Comparison of ENCODE assay signal across 12 cellular contexts in genomic region chr5:140821375-140822280, GRCh38. TPM values are rescaled to one million over a fixed set of nuclear protein-coding genes. Genes with fewer than 3 reads are reported as not detected.
A peak's percentile ranks its signal among the peaks of the same experiment; 100 is the strongest.
DNase-seq lines count a peak whose midpoint lies in the region; ATAC-seq and TF ChIP-seq lines count a peak whose summit lies in the region.
"Had no signal": no experiment of that assay in that cellular context is flagged by ENCODE, and none has a peak within 500 bp of the region (broad histone marks: within the 10 kb centered on the region; RNA-seq: fewer than 3 reads in every experiment).

PCDHA5 (plus strand) TSS chr5:140821613.

- H3K27me3 ChIP-seq in cardiac muscle cell (no peaks in the 10 kb centered on the region), esophagus muscularis mucosa (peaks cover 0 to 47% (median 5%) of the 10 kb centered on the region in 4 donors), subcutaneous abdominal adipose tissue (ENCODE audit: control insufficient read depth in 5 of 5, insufficient read depth in 4 of 5, low read length in 5 of 5) (peaks cover 0 to 10% (median 0%) of the 10 kb centered on the region in 5 donors), transverse colon (peaks cover 11% of the 10 kb centered on the region)
- H3K27me3 ChIP-seq: tibial nerve had no signal

- intact Hi-C loops in cardiac septum (cut with DNase I) = no loop called here
- intact Hi-C loops in esophagus muscularis mucosa (cut with DNase I) = no loop called here
- intact Hi-C loops in transverse colon (cut with DNase I; ENCODE audit: low total_unique reads) = no loop called here

- TF ChIP-seq CTCF in cardiac muscle cell (IDR thresholded peaks at IDR 0.05; ENCODE audit: low read depth, low read length) (peak; percentile 31), esophagus muscularis mucosa (IDR thresholded peaks at IDR 0.05) (peak in 1 of 3 experiments; percentile 40), transverse colon (IDR thresholded peaks at IDR 0.05) (peak in 1 of 5 experiments; percentile 23)

- no peak for ATAC-seq in HG02759 (IDR thresholded peaks at IDR 0.05; ENCODE audit: unreplicated experiment)

- H3K36me3 ChIP-seq in cardiac muscle cell (no peaks in the 10 kb centered on the region), esophagus muscularis mucosa (no peaks in the 10 kb centered on the region), subcutaneous abdominal adipose tissue (ENCODE audit: control insufficient read depth in 5 of 5, insufficient read depth in 5 of 5, low read length in 5 of 5) (no peaks in the 10 kb centered on the region), transverse colon (no peaks in the 10 kb centered on the region)
- H3K36me3 ChIP-seq: tibial nerve had no signal

- no peaks in the 10 kb centered on the region for H3K4me1 ChIP-seq in cardiac muscle cell (ENCODE audit: low read depth)
- H3K4me1 ChIP-seq in esophagus muscularis mucosa = no peaks in the 10 kb centered on the region
- H3K4me1 ChIP-seq in subcutaneous abdominal adipose tissue (ENCODE audit: control insufficient read depth in 5 of 5, insufficient read depth in 5 of 5, low read length in 5 of 5) = no peaks in the 10 kb centered on the region
- H3K4me1 ChIP-seq in transverse colon = no peaks in the 10 kb centered on the region
- H3K4me1 ChIP-seq: tibial nerve had no signal

- no peak for TF ChIP-seq POLR2A in esophagus muscularis mucosa (IDR thresholded peaks at IDR 0.05; ENCODE audit: low read depth)
- no peak for TF ChIP-seq POLR2A in transverse colon (IDR thresholded peaks at IDR 0.05)

- in situ Hi-C loops in transverse colon (cut with MboI; ENCODE audit: low pct_ligation_motif_present in 1 of 4, low pct_unique_long_range_greater_than_20kb in 1 of 4, low sequenced_read_pairs in 3 of 4) = no loop called here

- DNase-seq in cardiac muscle cell (ENCODE audit: low read depth in 1 of 2, low spot score in 1 of 2) = peak in 1 of 2 donors; percentile 8
- no peak for DNase-seq in cardiac septum (ENCODE audit: low spot score)
- peak; percentile 17 for DNase-seq in OCI-M1 (lab: John Stamatoyannopoulos, UW)
- no peak for DNase-seq in esophagus muscularis mucosa (ENCODE audit: extremely low spot score)
- no peak for DNase-seq in transverse colon
- no peak for DNase-seq in NCI-H2196 treated with DMSO at 0.1 percent for 48 hours (lab: John Stamatoyannopoulos, UW; ENCODE audit: unreplicated experiment)
- DNase-seq: DMS79, foreskin melanocyte, NCI-H1694 treated with DMSO at 0.1 percent for 48 hours had no signal

- 41% methylated on average over 29 of the region's 39 CpGs for WGBS in esophagus muscularis mucosa
- 45 to 56% methylated on average over 17 to 39 of the region's 39 CpGs for WGBS in transverse colon (ENCODE audit: low coverage in 1 of 2), 2 donors

- H3K9me3 ChIP-seq in cardiac muscle cell (ENCODE audit: low read depth) = no peaks in the 10 kb centered on the region
- H3K9me3 ChIP-seq in esophagus muscularis mucosa = peaks cover 0 to 31% (median 26%) of the 10 kb centered on the region in 4 donors
- H3K9me3 ChIP-seq in subcutaneous abdominal adipose tissue (ENCODE audit: control insufficient read depth in 5 of 5, low read length in 5 of 5) = peaks cover 5 to 19% (median 15%) of the 10 kb centered on the region in 5 donors
- peaks cover 8 to 20% of the 10 kb centered on the region in 2 donors for H3K9me3 ChIP-seq in transverse colon

- H3K9ac ChIP-seq in subcutaneous abdominal adipose tissue (ENCODE audit: low read length in 5 of 5) = no peak within 1 kb of the TSS

- H3K27ac ChIP-seq in cardiac muscle cell (no peak within 1 kb of the TSS), esophagus muscularis mucosa (replicated peaks in 1 of 4) (no peak within 1 kb of the TSS), subcutaneous abdominal adipose tissue (ENCODE audit: low read depth, low read length) (no peak within 1 kb of the TSS), transverse colon (no peak within 1 kb of the TSS)
- H3K27ac ChIP-seq: tibial nerve had no signal

- H3K4me3 ChIP-seq in cardiac muscle cell (no peak within 1 kb of the TSS), esophagus muscularis mucosa (peak within 1 kb of the TSS in 3 of 4 donors; percentile 6 to 23 (median 21)), subcutaneous abdominal adipose tissue (ENCODE audit: low read depth in 1 of 5, low read length in 5 of 5) (peak within 1 kb of the TSS in 3 of 5 donors; percentile 22 to 45 (median 29)), transverse colon (no peak within 1 kb of the TSS)

- TF ChIP-seq EP300 in esophagus muscularis mucosa (IDR thresholded peaks at IDR 0.05) (no peak), transverse colon (IDR thresholded peaks at IDR 0.05; ENCODE audit: low read depth) (no peak)

RNA-seq across cellular contexts. Expression of gene PCDHA5, which starts in this region (rescaled TPM):
- 1.5 and 1.8 TPM in 2 replicates for total RNA-seq in cardiac muscle cell
- polyA plus RNA-seq in cardiac muscle cell = 0.09 and 0.53 TPM in 2 replicates
- total RNA-seq in cardiac septum = 0.11 TPM
- under 1 TPM; 0.17 to 0.69 (median 0.30) TPM for total RNA-seq in esophagus muscularis mucosa
- total RNA-seq in transverse colon = under 1 TPM in 2 of 4 donors, not detected in 2; 0.79 to 0.96 TPM

Comparison
In these comparisons a context has a peak if more than half of its experiments do, and no peak if none do; other contexts are left out.
1. H3K4me3 ChIP-seq: peak in esophagus muscularis mucosa (3 of 4) and subcutaneous abdominal adipose tissue (3 of 5); none in cardiac muscle cell (single experiment) and transverse colon (0 of 4).